In genomic region chr2:223501604-223502003, GRCh38 we compare ENCODE assay signal across 16 cellular contexts.
"Had no signal": no experiment of that assay in that cellular context is flagged by ENCODE, and none has a peak within 500 bp of the region (broad histone marks: within the 10 kb centered on the region; RNA-seq: fewer than 3 reads in every experiment).

No MANE protein-coding gene starts in this region.

- H3K4me1 Mint-ChIP-seq: activated naive CD8-positive, alpha-beta T cell treated with anti-CD3 and anti-CD28 coated beads for 36 hours; nephron had no signal

- H3K36me3 Mint-ChIP-seq: activated CD4-positive, alpha-beta memory T cell treated with anti-CD3 and anti-CD28 coated beads for 36 hours; activated naive CD8-positive, alpha-beta T cell treated with anti-CD3 and anti-CD28 coated beads for 36 hours; type B pancreatic cell had no signal

- H3K27me3 Mint-ChIP-seq: activated CD4-positive, alpha-beta memory T cell treated with anti-CD3 and anti-CD28 coated beads for 36 hours; activated naive CD8-positive, alpha-beta T cell treated with anti-CD3 and anti-CD28 coated beads for 36 hours had no signal

- H3K4me1 ChIP-seq: esophagus squamous epithelium, left lung, psoas muscle, sigmoid colon, suprapubic skin had no signal

- H3K27me3 ChIP-seq: esophagus squamous epithelium, left lung, sigmoid colon, suprapubic skin had no signal

- ATAC-seq: left lung, psoas muscle had no signal

- H3K4me3 ChIP-seq: esophagus squamous epithelium, left lung, psoas muscle, sigmoid colon, suprapubic skin had no signal

- H3K27ac Mint-ChIP-seq: activated CD4-positive, alpha-beta memory T cell treated with anti-CD3 and anti-CD28 coated beads for 36 hours; activated naive CD8-positive, alpha-beta T cell treated with anti-CD3 and anti-CD28 coated beads for 36 hours; nephron; type B pancreatic cell had no signal

- H3K9me3 ChIP-seq: esophagus squamous epithelium, psoas muscle, sigmoid colon, suprapubic skin had no signal

- DNase-seq: activated CD4-positive, alpha-beta memory T cell treated with anti-CD3 and anti-CD28 coated beads for 36 hours; activated gamma-delta T cell treated with Interleukin-2 at 50 U/mL for 16 hours; activated naive CD8-positive, alpha-beta T cell treated with anti-CD3 and anti-CD28 coated beads for 36 hours; activated T-cell treated with anti-CD3 and anti-CD28 coated beads, Interleukin-2, amount 50 U/mL, for 48 hours; anterior cingulate cortex; esophagus squamous epithelium; left lung; mesenchymal stem cell; occipital lobe; psoas muscle; sigmoid colon; stimulated activated CD4-positive, alpha-beta T cell treated with anti-CD3 and anti-CD28 coated beads, Interleukin-2, amount 100 ng/mL, for 24 hours; stimulated activated naive CD4-positive, alpha-beta T cell treated with Interleukin-2 at 50 U/mL for 16 hours had no signal

- H3K4me3 Mint-ChIP-seq: activated CD4-positive, alpha-beta memory T cell treated with anti-CD3 and anti-CD28 coated beads for 36 hours; activated naive CD8-positive, alpha-beta T cell treated with anti-CD3 and anti-CD28 coated beads for 36 hours; nephron; type B pancreatic cell had no signal

- H3K27ac ChIP-seq: esophagus squamous epithelium, left lung, psoas muscle, sigmoid colon, suprapubic skin had no signal

- H3K9me3 Mint-ChIP-seq: nephron, type B pancreatic cell had no signal

- H3K36me3 ChIP-seq: esophagus squamous epithelium, left lung, sigmoid colon, suprapubic skin had no signal
